20 cellular contexts compared by ENCODE assay signal in genomic region chr4:1819816-1820215, GRCh38.
"Had no signal": no experiment of that assay in that cellular context is flagged by ENCODE, and none has a peak within 500 bp of the region (broad histone marks: within the 10 kb centered on the region; RNA-seq: fewer than 3 reads in every experiment).

No MANE protein-coding gene starts in this region.

- H3K27me3 ChIP-seq: esophagus muscularis mucosa, gastroesophageal sphincter, neutrophil, right atrium auricular region, sigmoid colon, thyroid gland, upper lobe of left lung, uterus had no signal

- DNase-seq: effector memory CD4-positive, alpha-beta T cell; glutamatergic neuron; left colon; left ventricle myocardium superior; mesenchymal stem cell; midbrain; naive B cell; sigmoid colon; small intestine; stimulated activated CD4-positive, alpha-beta T cell treated with anti-CD3 and anti-CD28 coated beads, Interleukin-12 subunit alpha, Interleukin-12 subunit beta, amount 100 ng/mL, for 4 hours; stimulated activated naive CD4-positive, alpha-beta T cell treated with Interleukin-2 at 50 U/mL for 16 hours; thyroid gland; upper lobe of left lung; uterus had no signal

- H3K36me3 ChIP-seq: uterus had no signal

- H3K27ac ChIP-seq: epithelial cell of prostate, esophagus muscularis mucosa, gastroesophageal sphincter, neutrophil, right atrium auricular region, sigmoid colon, thyroid gland, upper lobe of left lung, uterus had no signal

- H3K4me1 ChIP-seq: esophagus muscularis mucosa, gastroesophageal sphincter, right atrium auricular region, sigmoid colon, thyroid gland, uterus had no signal

- H3K4me3 ChIP-seq: esophagus muscularis mucosa, gastroesophageal sphincter, lung, right atrium auricular region, sigmoid colon, thyroid gland, upper lobe of left lung, uterus had no signal

- H3K9me3 ChIP-seq: esophagus muscularis mucosa, gastroesophageal sphincter, neutrophil, right atrium auricular region, sigmoid colon, thyroid gland, upper lobe of left lung, uterus had no signal
